12 cellular contexts compared by ENCODE assay signal in genomic region chr9:95089916-95090791, GRCh38.
DNase-seq lines count a peak whose midpoint lies in the region; ATAC-seq and TF ChIP-seq lines count a peak whose summit lies in the region.
"Had no signal": no experiment of that assay in that cellular context is flagged by ENCODE, and none has a peak within 500 bp of the region (broad histone marks: within the 10 kb centered on the region; RNA-seq: fewer than 3 reads in every experiment).

No MANE protein-coding gene starts in this region.

- H3K27me3 Mint-ChIP-seq in HFFc6 (ENCODE audit: insufficient read depth): peaks cover 27% of the 10 kb centered on the region
- no peaks in the 10 kb centered on the region for H3K27me3 Mint-ChIP-seq in activated CD8-positive, alpha-beta memory T cell treated with anti-CD3 and anti-CD28 coated beads, Interleukin-2, amount 10 ng/mL, durations not matched to agents 7 days and 5 days
- H3K27me3 Mint-ChIP-seq: activated CD4-positive, alpha-beta T cell treated with anti-CD3 and anti-CD28 coated beads, Interleukin-2, amount 10 ng/mL, durations not matched to agents 7 days and 5 days; activated naive CD8-positive, alpha-beta T cell; naive B cell had no signal

- ATAC-seq in activated CD4-positive, CD25-positive, alpha-beta regulatory T cell treated with anti-CD3 and anti-CD28 coated beads, Interleukin-2, amount 50 U/mL, for 24 hours: no peak
- ATAC-seq in HG03159 (IDR thresholded peaks at IDR 0.05; ENCODE audit: unreplicated experiment): no peak
- no peak for ATAC-seq in activated CD8-positive, alpha-beta memory T cell treated with anti-CD3 and anti-CD28 coated beads, Interleukin-2, amount 10 ng/mL, durations not matched to agents 7 days and 5 days

- peaks cover 7% of the 10 kb centered on the region for H3K4me1 ChIP-seq in colonic mucosa
- peaks cover 0 to 13% (median 6%) of the 10 kb centered on the region in 4 donors for H3K4me1 ChIP-seq in liver (ENCODE audit: control insufficient read depth in 4 of 4, insufficient read depth in 4 of 4, low read length in 3 of 4)
- peaks cover 18 to 76% (median 46%) of the 10 kb centered on the region in 6 donors for H3K4me1 ChIP-seq in spleen

- peak overlapping the region; percentile 36 for H3K27ac Mint-ChIP-seq in HFFc6
- no peak overlapping the region for H3K27ac Mint-ChIP-seq in activated CD8-positive, alpha-beta memory T cell treated with anti-CD3 and anti-CD28 coated beads, Interleukin-2, amount 10 ng/mL, durations not matched to agents 7 days and 5 days
- H3K27ac Mint-ChIP-seq: activated CD4-positive, alpha-beta T cell treated with anti-CD3 and anti-CD28 coated beads, Interleukin-2, amount 10 ng/mL, durations not matched to agents 7 days and 5 days; activated naive CD8-positive, alpha-beta T cell; naive B cell had no signal

- intact Hi-C loops in colonic mucosa (cut with DNase I): no loop called here
- intact Hi-C loops in spleen (cut with DNase I; ENCODE audit: low total_unique reads): no loop called here

- 25% methylated on average over 23 of the region's 23 CpGs for WGBS in liver
- 44 to 75% (median 65%) methylated on average over 18 to 23 of the region's 23 CpGs for WGBS in spleen, 5 donors

- H3K36me3 ChIP-seq in colonic mucosa (no peaks in the 10 kb centered on the region), liver (ENCODE audit: control insufficient read depth in 4 of 4, insufficient read depth in 3 of 4, low read depth in 1 of 4, low read length in 3 of 4) (peaks cover 9 to 17% (median 13%) of the 10 kb centered on the region in 4 donors), spleen (peaks cover 0 to 40% (median 16%) of the 10 kb centered on the region in 6 donors)

- TF ChIP-seq RAD21 in liver (IDR thresholded peaks at IDR 0.05): peak; percentile 41 to 50

- peaks cover 25% of the 10 kb centered on the region for H3K4me1 Mint-ChIP-seq in HFFc6 (ENCODE audit: low read depth)
- peaks cover 9% of the 10 kb centered on the region for H3K4me1 Mint-ChIP-seq in activated CD8-positive, alpha-beta memory T cell treated with anti-CD3 and anti-CD28 coated beads, Interleukin-2, amount 10 ng/mL, durations not matched to agents 7 days and 5 days

- peaks cover 38% of the 10 kb centered on the region for H3K36me3 Mint-ChIP-seq in HFFc6 (ENCODE audit: low read depth)
- no peaks in the 10 kb centered on the region for H3K36me3 Mint-ChIP-seq in activated CD8-positive, alpha-beta memory T cell treated with anti-CD3 and anti-CD28 coated beads, Interleukin-2, amount 10 ng/mL, durations not matched to agents 7 days and 5 days

- H3K9me3 ChIP-seq in colonic mucosa (no peaks in the 10 kb centered on the region), liver (ENCODE audit: control insufficient read depth in 4 of 4, low read length in 3 of 4) (no peaks in the 10 kb centered on the region), spleen (no peaks in the 10 kb centered on the region)

- no peak overlapping the region for H3K4me3 ChIP-seq in colonic mucosa
- no peak overlapping the region for H3K4me3 ChIP-seq in liver (ENCODE audit: low read depth in 1 of 3, low read length in 3 of 3)
- no peak overlapping the region for H3K4me3 ChIP-seq in spleen

- TF ChIP-seq POLR2A in spleen (IDR thresholded peaks at IDR 0.05): no peak

- no peaks in the 10 kb centered on the region for H3K27me3 ChIP-seq in colonic mucosa
- H3K27me3 ChIP-seq in liver (ENCODE audit: control insufficient read depth in 4 of 4, insufficient read depth in 4 of 4, low read length in 3 of 4): no peaks in the 10 kb centered on the region
- no peaks in the 10 kb centered on the region for H3K27me3 ChIP-seq in spleen (replicated peaks in 1 of 7)

- H3K9ac ChIP-seq in colonic mucosa (ENCODE audit: low read depth in 2 of 2, low read length in 2 of 2): peak overlapping the region; percentile 30 to 84
- H3K9ac ChIP-seq in liver (ENCODE audit: low read depth in 1 of 2, low read length in 2 of 2): no peak overlapping the region

- H3K27ac ChIP-seq in colonic mucosa (peak overlapping the region; percentile 54), liver (ENCODE audit: low read depth in 1 of 2, low read length in 2 of 2) (peak overlapping the region; percentile 6 to 39), spleen (peak overlapping the region in 7 of 8 donors; percentile 47 to 85 (median 71))

- H3K4me3 Mint-ChIP-seq in HFFc6: peak overlapping the region; percentile 13; the same call in 1 of the 2 replicates
- no peak overlapping the region for H3K4me3 Mint-ChIP-seq in activated CD8-positive, alpha-beta memory T cell treated with anti-CD3 and anti-CD28 coated beads, Interleukin-2, amount 10 ng/mL, durations not matched to agents 7 days and 5 days
- H3K4me3 Mint-ChIP-seq: activated CD4-positive, alpha-beta T cell treated with anti-CD3 and anti-CD28 coated beads, Interleukin-2, amount 10 ng/mL, durations not matched to agents 7 days and 5 days; activated naive CD8-positive, alpha-beta T cell; naive B cell had no signal

- CTCF ChIA-PET in activated CD8-positive, alpha-beta memory T cell treated with anti-CD3 and anti-CD28 coated beads, Interleukin-2, amount 10 ng/mL, durations not matched to agents 7 days and 5 days (lab: Charles Lee): no interaction called here

- no peak for TF ChIP-seq CTCF in HFFc6 (IDR thresholded peaks at IDR 0.05)
- TF ChIP-seq CTCF in colonic mucosa (IDR thresholded peaks at IDR 0.05): no peak
- peak; percentile 19 for TF ChIP-seq CTCF in liver (IDR thresholded peaks at IDR 0.05; ENCODE audit: low read depth, low read length, missing input control)
- TF ChIP-seq CTCF in spleen (IDR thresholded peaks at IDR 0.05 in 8 of 11, conservative IDR thresholded peaks at IDR 0.05 in 3 of 11): no peak

- DNase-seq in HFFc6 (no peak), colonic mucosa (no peak), spleen (peak; percentile 80)
- DNase-seq in activated CD4-positive, alpha-beta T cell treated with anti-CD3 and anti-CD28 coated beads for 1 hour: no peak
- no peak for DNase-seq in activated CD8-positive, alpha-beta memory T cell treated with anti-CD3 and anti-CD28 coated beads, Interleukin-2, amount 10 ng/mL, durations not matched to agents 7 days and 5 days
- DNase-seq: activated CD4-positive, alpha-beta T cell treated with anti-CD3 and anti-CD28 coated beads, Interleukin-2, amount 10 ng/mL, durations not matched to agents 7 days and 5 days; naive B cell; NCI-H1105 treated with DMSO at 0.1 percent for 48 hours had no signal

- no peaks in the 10 kb centered on the region; the same call in 1 of the 2 replicates for H3K9me3 Mint-ChIP-seq in HFFc6
- H3K9me3 Mint-ChIP-seq in activated CD8-positive, alpha-beta memory T cell treated with anti-CD3 and anti-CD28 coated beads, Interleukin-2, amount 10 ng/mL, durations not matched to agents 7 days and 5 days (ENCODE audit: low read depth): no peaks in the 10 kb centered on the region
- H3K9me3 Mint-ChIP-seq: activated CD4-positive, alpha-beta T cell treated with anti-CD3 and anti-CD28 coated beads, Interleukin-2, amount 10 ng/mL, durations not matched to agents 7 days and 5 days had no signal

TF ChIP-seq in liver, 16 proteins besides CTCF, POLR2A, EP300 and RAD21:
- TF ChIP-seq, protein P1, sequence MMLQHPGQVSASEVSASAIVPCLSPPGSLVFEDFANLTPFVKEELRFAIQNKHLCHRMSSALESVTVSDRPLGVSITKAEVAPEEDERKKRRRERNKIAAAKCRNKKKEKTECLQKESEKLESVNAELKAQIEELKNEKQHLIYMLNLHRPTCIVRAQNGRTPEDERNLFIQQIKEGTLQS (IDR thresholded peaks at IDR 0.05): no peak
- peak in 1 of 2 donors; percentile 24 for TF ChIP-seq RXRA (IDR thresholded peaks at IDR 0.05)
TF ChIP-seq in liver: peak in this region for 1.

Comparison
In these comparisons a context has a peak if more than half of its experiments do, and no peak if none do; other contexts are left out.
1. H3K9ac ChIP-seq: peak in colonic mucosa (2 of 2); none in liver (0 of 2).
2. Peak in every context shown above with its lines, with median percentiles within 50 percentile points of each other: H3K27ac ChIP-seq.